In the genomic region with DNA sequence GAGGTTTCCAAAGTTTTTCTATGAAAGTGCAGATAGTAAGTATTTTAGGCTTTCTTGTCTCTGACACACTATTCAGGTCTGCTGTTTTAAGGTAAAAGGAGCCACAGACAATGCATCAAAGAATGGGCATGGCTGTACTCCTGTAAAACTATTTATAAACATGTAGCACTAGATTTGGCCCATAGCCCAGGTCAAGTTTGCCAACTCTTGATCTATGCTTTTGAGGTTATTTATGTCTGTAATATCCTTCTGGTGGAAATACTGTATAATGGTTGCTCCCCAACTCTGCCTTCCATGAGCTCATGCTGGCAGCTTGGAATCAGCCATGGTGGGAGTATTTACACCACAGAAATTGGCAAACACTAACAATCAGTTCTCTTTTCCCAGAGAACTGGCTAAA, we compare ENCODE assay signal across 20 cellular contexts.
"Had no signal": no experiment of that assay in that cellular context is flagged by ENCODE, and none has a peak within 500 bp of the region (broad histone marks: within the 10 kb centered on the region; RNA-seq: fewer than 3 reads in every experiment).

No MANE protein-coding gene starts in this region.

- H3K79me2 ChIP-seq: hepatocyte had no signal

- H3K9me3 ChIP-seq: lower lobe of right lung, suprapubic skin, thyroid gland had no signal

- H3K9me3 Mint-ChIP-seq: natural killer cell had no signal

- H2AFZ ChIP-seq: hepatocyte had no signal

- H3K36me3 ChIP-seq: left ventricle myocardium inferior, lower lobe of right lung, spleen, suprapubic skin, thyroid gland had no signal

- H3K4me1 Mint-ChIP-seq: mesothelial cell of epicardium, natural killer cell had no signal

- H3K4me3 ChIP-seq: hepatocyte, left ventricle myocardium inferior, lower lobe of right lung, spleen, suprapubic skin, thyroid gland had no signal

- H3K27ac Mint-ChIP-seq: mesothelial cell of epicardium, natural killer cell, type B pancreatic cell had no signal

- H3K4me1 ChIP-seq: left ventricle myocardium inferior, lower lobe of right lung, suprapubic skin had no signal

- H3K27me3 Mint-ChIP-seq: memory B cell had no signal

- H3K36me3 Mint-ChIP-seq: memory B cell, mesothelial cell of epicardium, natural killer cell had no signal

- H3K27me3 ChIP-seq: hepatocyte, spleen, suprapubic skin, thyroid gland had no signal

- H3K4me2 ChIP-seq: hepatocyte had no signal

- DNase-seq: effector CD4-positive, alpha-beta T cell; foreskin melanocyte; kidney; left cardiac atrium; left ventricle myocardium inferior; lower lobe of right lung; natural killer cell; posterior cingulate gyrus; spleen; stimulated activated CD4-positive, alpha-beta T cell treated with anti-CD3 and anti-CD28 coated beads, Interleukin-2, amount 100 ng/mL, for 24 hours; stimulated activated CD4-positive, alpha-beta T cell treated with anti-CD3 and anti-CD28 coated beads, Interleukin-4, amount 100 ng/mL, for 4 hours; stimulated activated naive CD4-positive, alpha-beta T cell treated with Interleukin-2 at 50 U/mL for 16 hours had no signal

- H3K4me3 Mint-ChIP-seq: memory B cell, mesothelial cell of epicardium, natural killer cell, neural crest cell, type B pancreatic cell had no signal

- ATAC-seq: left cardiac atrium, lower lobe of right lung, natural killer cell, sciatic nerve had no signal

- H3K27ac ChIP-seq: hepatocyte, left ventricle myocardium inferior, lower lobe of right lung, suprapubic skin had no signal
